In genomic region chr1:154465621-154466020, GRCh38 we compare ENCODE assay signal across 1 cellular context.
TF ChIP-seq lines count a peak whose summit lies in the region.

No MANE protein-coding gene starts in this region.

TF ChIP-seq in K562, 482 proteins besides CTCF, POLR2A, EP300 and RAD21 (continued from another document):
- no peak for TF ChIP-seq POLR2AphosphoS5 (IDR thresholded peaks at IDR 0.05; ENCODE audit: control insufficient read depth, insufficient read depth, low read depth, low read length)
- TF ChIP-seq RBM15 (IDR thresholded peaks at IDR 0.05; ENCODE audit: insufficient read depth, low read length) = no peak
- no peak for TF ChIP-seq ID3 (CRISPR knock-in tag; IDR thresholded peaks at IDR 0.05)
- TF ChIP-seq ID3 (tag; IDR thresholded peaks at IDR 0.05) = no peak
- TF ChIP-seq NR4A1 (CRISPR knock-in tag; IDR thresholded peaks at IDR 0.05) = no peak
- TF ChIP-seq NR4A1 (tag; IDR thresholded peaks at IDR 0.05) = no peak
- no peak for TF ChIP-seq HBP1 (CRISPR knock-in tag; IDR thresholded peaks at IDR 0.05)
- no peak for TF ChIP-seq PTBP1 (IDR thresholded peaks at IDR 0.05; ENCODE audit: low read depth, low read length)
- TF ChIP-seq MBD1 (CRISPR knock-in tag; IDR thresholded peaks at IDR 0.05) = no peak
TF ChIP-seq in K562: peak in this region for 0.
